1 cellular context compared by ENCODE assay signal in genomic region chr11:61881397-61881796, GRCh38.
TF ChIP-seq lines count a peak whose summit lies in the region.

No MANE protein-coding gene starts in this region.

TF ChIP-seq in GM23338, 12 proteins besides CTCF, POLR2A, EP300 and RAD21 (continued from another document):
- TF ChIP-seq, protein P1, sequence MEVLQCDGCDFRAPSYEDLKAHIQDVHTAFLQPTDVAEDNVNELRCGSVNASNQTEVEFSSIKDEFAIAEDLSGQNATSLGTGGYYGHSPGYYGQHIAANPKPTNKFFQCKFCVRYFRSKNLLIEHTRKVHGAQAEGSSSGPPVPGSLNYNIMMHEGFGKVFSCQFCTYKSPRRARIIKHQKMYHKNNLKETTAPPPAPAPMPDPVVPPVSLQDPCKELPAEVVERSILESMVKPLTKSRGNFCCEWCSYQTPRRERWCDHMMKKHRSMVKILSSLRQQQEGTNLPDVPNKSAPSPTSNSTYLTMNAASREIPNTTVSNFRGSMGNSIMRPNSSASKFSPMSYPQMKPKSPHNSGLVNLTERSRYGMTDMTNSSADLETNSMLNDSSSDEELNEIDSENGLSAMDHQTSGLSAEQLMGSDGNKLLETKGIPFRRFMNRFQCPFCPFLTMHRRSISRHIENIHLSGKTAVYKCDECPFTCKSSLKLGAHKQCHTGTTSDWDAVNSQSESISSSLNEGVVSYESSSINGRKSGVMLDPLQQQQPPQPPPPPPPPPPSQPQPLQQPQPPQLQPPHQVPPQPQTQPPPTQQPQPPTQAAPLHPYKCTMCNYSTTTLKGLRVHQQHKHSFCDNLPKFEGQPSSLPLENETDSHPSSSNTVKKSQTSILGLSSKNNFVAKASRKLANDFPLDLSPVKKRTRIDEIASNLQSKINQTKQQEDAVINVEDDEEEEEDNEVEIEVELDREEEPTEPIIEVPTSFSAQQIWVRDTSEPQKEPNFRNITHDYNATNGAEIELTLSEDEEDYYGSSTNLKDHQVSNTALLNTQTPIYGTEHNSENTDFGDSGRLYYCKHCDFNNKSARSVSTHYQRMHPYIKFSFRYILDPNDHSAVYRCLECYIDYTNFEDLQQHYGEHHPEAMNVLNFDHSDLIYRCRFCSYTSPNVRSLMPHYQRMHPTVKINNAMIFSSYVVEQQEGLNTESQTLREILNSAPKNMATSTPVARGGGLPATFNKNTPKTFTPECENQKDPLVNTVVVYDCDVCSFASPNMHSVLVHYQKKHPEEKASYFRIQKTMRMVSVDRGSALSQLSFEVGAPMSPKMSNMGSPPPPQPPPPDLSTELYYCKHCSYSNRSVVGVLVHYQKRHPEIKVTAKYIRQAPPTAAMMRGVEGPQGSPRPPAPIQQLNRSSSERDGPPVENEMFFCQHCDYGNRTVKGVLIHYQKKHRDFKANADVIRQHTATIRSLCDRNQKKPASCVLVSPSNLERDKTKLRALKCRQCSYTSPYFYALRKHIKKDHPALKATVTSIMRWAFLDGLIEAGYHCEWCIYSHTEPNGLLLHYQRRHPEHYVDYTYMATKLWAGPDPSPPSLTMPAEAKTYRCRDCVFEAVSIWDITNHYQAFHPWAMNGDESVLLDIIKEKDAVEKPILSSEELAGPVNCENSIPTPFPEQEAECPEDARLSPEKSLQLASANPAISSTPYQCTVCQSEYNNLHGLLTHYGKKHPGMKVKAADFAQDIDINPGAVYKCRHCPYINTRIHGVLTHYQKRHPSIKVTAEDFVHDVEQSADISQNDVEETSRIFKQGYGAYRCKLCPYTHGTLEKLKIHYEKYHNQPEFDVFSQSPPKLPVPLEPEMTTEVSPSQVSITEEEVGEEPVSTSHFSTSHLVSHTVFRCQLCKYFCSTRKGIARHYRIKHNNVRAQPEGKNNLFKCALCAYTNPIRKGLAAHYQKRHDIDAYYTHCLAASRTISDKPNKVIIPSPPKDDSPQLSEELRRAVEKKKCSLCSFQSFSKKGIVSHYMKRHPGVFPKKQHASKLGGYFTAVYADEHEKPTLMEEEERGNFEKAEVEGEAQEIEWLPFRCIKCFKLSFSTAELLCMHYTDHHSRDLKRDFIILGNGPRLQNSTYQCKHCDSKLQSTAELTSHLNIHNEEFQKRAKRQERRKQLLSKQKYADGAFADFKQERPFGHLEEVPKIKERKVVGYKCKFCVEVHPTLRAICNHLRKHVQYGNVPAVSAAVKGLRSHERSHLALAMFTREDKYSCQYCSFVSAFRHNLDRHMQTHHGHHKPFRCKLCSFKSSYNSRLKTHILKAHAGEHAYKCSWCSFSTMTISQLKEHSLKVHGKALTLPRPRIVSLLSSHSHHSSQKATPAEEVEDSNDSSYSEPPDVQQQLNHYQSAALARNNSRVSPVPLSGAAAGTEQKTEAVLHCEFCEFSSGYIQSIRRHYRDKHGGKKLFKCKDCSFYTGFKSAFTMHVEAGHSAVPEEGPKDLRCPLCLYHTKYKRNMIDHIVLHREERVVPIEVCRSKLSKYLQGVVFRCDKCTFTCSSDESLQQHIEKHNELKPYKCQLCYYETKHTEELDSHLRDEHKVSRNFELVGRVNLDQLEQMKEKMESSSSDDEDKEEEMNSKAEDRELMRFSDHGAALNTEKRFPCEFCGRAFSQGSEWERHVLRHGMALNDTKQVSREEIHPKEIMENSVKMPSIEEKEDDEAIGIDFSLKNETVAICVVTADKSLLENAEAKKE (CRISPR knock-in tag; IDR thresholded peaks at IDR 0.05) = 0 out of 2 replicates have a peak, but pooled peaks have one; percentile 53
- TF ChIP-seq CREB1 (CRISPR knock-in tag; IDR thresholded peaks at IDR 0.05; ENCODE audit: low read depth) = peak; percentile 36; the same call in 1 of the 2 replicates
- no peak for TF ChIP-seq ZNF114 (CRISPR knock-in tag; IDR thresholded peaks at IDR 0.05)
- no peak for TF ChIP-seq NANOG (IDR thresholded peaks at IDR 0.05; ENCODE audit: borderline replicate concordance)
- no peak for TF ChIP-seq ZNF331 (CRISPR knock-in tag; IDR thresholded peaks at IDR 0.05; ENCODE audit: low read depth)
- TF ChIP-seq, protein P2, sequence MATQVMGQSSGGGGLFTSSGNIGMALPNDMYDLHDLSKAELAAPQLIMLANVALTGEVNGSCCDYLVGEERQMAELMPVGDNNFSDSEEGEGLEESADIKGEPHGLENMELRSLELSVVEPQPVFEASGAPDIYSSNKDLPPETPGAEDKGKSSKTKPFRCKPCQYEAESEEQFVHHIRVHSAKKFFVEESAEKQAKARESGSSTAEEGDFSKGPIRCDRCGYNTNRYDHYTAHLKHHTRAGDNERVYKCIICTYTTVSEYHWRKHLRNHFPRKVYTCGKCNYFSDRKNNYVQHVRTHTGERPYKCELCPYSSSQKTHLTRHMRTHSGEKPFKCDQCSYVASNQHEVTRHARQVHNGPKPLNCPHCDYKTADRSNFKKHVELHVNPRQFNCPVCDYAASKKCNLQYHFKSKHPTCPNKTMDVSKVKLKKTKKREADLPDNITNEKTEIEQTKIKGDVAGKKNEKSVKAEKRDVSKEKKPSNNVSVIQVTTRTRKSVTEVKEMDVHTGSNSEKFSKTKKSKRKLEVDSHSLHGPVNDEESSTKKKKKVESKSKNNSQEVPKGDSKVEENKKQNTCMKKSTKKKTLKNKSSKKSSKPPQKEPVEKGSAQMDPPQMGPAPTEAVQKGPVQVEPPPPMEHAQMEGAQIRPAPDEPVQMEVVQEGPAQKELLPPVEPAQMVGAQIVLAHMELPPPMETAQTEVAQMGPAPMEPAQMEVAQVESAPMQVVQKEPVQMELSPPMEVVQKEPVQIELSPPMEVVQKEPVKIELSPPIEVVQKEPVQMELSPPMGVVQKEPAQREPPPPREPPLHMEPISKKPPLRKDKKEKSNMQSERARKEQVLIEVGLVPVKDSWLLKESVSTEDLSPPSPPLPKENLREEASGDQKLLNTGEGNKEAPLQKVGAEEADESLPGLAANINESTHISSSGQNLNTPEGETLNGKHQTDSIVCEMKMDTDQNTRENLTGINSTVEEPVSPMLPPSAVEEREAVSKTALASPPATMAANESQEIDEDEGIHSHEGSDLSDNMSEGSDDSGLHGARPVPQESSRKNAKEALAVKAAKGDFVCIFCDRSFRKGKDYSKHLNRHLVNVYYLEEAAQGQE (IDR thresholded peaks at IDR 0.05; ENCODE audit: unreplicated experiment) = no peak
- no peak for TF ChIP-seq POLR2AphosphoS5 (IDR thresholded peaks at IDR 0.05; ENCODE audit: low read depth)
- no peak for TF ChIP-seq STAT1 (IDR thresholded peaks at IDR 0.05; ENCODE audit: unreplicated experiment)
- no peak for TF ChIP-seq EZH2phosphoT487 (IDR thresholded peaks at IDR 0.05; ENCODE audit: unreplicated experiment)
